Comparison of ENCODE assay signal across 16 cellular contexts in the genomic region with DNA sequence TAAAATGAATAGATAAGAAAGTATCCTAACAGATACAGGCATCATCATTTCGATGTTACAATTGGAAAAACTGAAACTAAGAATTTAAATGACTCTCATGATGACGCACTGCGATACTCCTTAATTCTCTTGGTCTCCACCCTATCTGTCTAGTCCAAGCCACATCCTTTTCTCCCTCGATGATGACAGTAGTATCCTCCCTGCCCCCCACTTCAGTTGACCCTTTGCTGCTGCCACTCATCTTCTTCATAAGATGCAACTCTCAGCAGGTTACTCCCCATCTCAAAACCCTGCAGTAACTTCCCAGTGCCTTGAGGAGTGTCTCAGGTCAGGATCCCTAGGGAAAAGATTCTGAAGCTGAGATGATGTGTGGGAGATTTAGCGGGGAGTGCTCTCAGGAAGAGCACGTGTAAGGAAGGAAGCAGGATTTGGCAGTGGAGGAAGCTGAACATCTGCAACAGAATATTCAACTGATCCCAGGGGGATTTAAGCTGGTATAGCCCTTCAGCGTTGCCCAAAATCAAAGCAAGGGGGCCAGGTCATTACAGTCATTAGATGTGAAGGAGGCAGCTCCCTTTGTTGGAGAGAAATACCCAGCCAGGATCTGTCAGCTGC. TPM values are rescaled to one million over a fixed set of nuclear protein-coding genes. Genes with fewer than 3 reads are reported as not detected.
DNase-seq lines count a peak whose midpoint lies in the region; ATAC-seq and TF ChIP-seq lines count a peak whose summit lies in the region.
"Had no signal": no experiment of that assay in that cellular context is flagged by ENCODE, and none has a peak within 500 bp of the region (broad histone marks: within the 10 kb centered on the region; RNA-seq: fewer than 3 reads in every experiment).

No MANE protein-coding gene starts in this region.

- no peaks in the 10 kb centered on the region for H3K36me3 Mint-ChIP-seq in neural progenitor cell
- H3K36me3 Mint-ChIP-seq: stimulated activated naive B cell treated with anti-CD40 and anti-IgM and Interleukin-4, amounts not matched to agents 10 μg/mL and 1 μg/mL and 100 μg/mL, for 72 hours had no signal

- H3K27ac ChIP-seq in left ventricle myocardium inferior (replicated peaks), result peak overlapping the region; percentile 52
- H3K27ac ChIP-seq in esophagus muscularis mucosa (replicated peaks in 1 of 4), result peak overlapping the region; percentile 90 to 98 (median 96)
- no peak overlapping the region for H3K27ac ChIP-seq in neural progenitor cell
- H3K27ac ChIP-seq: SJSA1, vagina had no signal

- no peaks in the 10 kb centered on the region for H4K20me1 ChIP-seq in neural progenitor cell (ENCODE audit: low read depth)

- H3K27me3 Mint-ChIP-seq in neural progenitor cell (ENCODE audit: insufficient read depth, low read depth), result peaks cover 12% of the 10 kb centered on the region

- no peak overlapping the region for H3K4me2 ChIP-seq in neural progenitor cell

- no peaks in the 10 kb centered on the region for H3K9me3 Mint-ChIP-seq in neural progenitor cell
- H3K9me3 Mint-ChIP-seq: T-helper 2 cell treated with Interferon-gamma antibody and Interleukin-4, amounts not matched to agents 5 μg/mL and 100 μg/mL, for 36 hours had no signal

- no peak overlapping the region for H3K9ac ChIP-seq in neural progenitor cell

- H3K4me1 ChIP-seq in left ventricle myocardium inferior (peaks cover 100% of the 10 kb centered on the region), esophagus muscularis mucosa (peaks cover 68 to 99% (median 94%) of the 10 kb centered on the region in 4 donors), neural progenitor cell (no peaks in the 10 kb centered on the region)
- H3K4me1 ChIP-seq: vagina had no signal

- H3K4me1 Mint-ChIP-seq in neural progenitor cell, result peaks cover 10% of the 10 kb centered on the region
- H3K4me1 Mint-ChIP-seq: activated CD4-positive, alpha-beta T cell treated with anti-CD3 and anti-CD28 coated beads for 36 hours; stimulated activated naive B cell treated with anti-CD40 and anti-IgM and Interleukin-4, amounts not matched to agents 10 μg/mL and 1 μg/mL and 100 μg/mL, for 72 hours had no signal

- DNase-seq in left ventricle myocardium inferior, result no peak
- DNase-seq in left ventricle myocardium superior, result no peak
- DNase-seq in esophagus muscularis mucosa (ENCODE audit: extremely low spot score), result no peak
- DNase-seq in neural progenitor cell (ENCODE audit: low spot score), result no peak
- DNase-seq in G401 (ENCODE audit: low spot score), result no peak
- DNase-seq in GM10248 (ENCODE audit: extremely low spot score), result no peak
- DNase-seq in GDM1 (lab: John Stamatoyannopoulos, UW), result no peak
- DNase-seq: activated CD4-positive, alpha-beta T cell treated with anti-CD3 and anti-CD28 coated beads for 36 hours; cortex of kidney; mucosa of descending colon; posterior cingulate gyrus; stimulated activated naive B cell treated with anti-CD40 and anti-IgM and Interleukin-4, amounts not matched to agents 10 μg/mL and 1 μg/mL and 100 μg/mL, for 72 hours had no signal

- H3K4me3 Mint-ChIP-seq in neural progenitor cell, result no peak overlapping the region
- H3K4me3 Mint-ChIP-seq: activated CD4-positive, alpha-beta T cell treated with anti-CD3 and anti-CD28 coated beads for 36 hours; stimulated activated naive B cell treated with anti-CD40 and anti-IgM and Interleukin-4, amounts not matched to agents 10 μg/mL and 1 μg/mL and 100 μg/mL, for 72 hours; T-helper 2 cell treated with Interferon-gamma antibody and Interleukin-4, amounts not matched to agents 5 μg/mL and 100 μg/mL, for 36 hours had no signal

- in situ Hi-C loops in G401 (cut with HindIII; ENCODE audit: low sequenced_read_pairs), result no loop called here

- intact Hi-C loops in left ventricle myocardium inferior (cut with micrococcal nuclease), result no loop called here
- intact Hi-C loops in left ventricle myocardium superior (cut with micrococcal nuclease), result no loop called here
- intact Hi-C loops in esophagus muscularis mucosa (cut with DNase I), result no loop called here

- no peaks in the 10 kb centered on the region for H3F3A ChIP-seq in neural progenitor cell (ENCODE audit: low read depth)

- TF ChIP-seq CTCF in left ventricle myocardium inferior (IDR thresholded peaks at IDR 0.05; ENCODE audit: borderline replicate concordance) (no peak), esophagus muscularis mucosa (IDR thresholded peaks at IDR 0.05) (no peak), neural progenitor cell (IDR thresholded peaks at IDR 0.05) (no peak), GM10248 (IDR thresholded peaks at IDR 0.05; ENCODE audit: control extremely low read depth, extremely low read depth, low read depth, missing control alignments) (no peak)

- CTCF ChIA-PET in GM10248 (lab: Yijun Ruan, JAX), result interaction anchor here (1.7 to 5.6 kb wide), 2 partner anchors 17 to 19 kb away, joined by 3 to 29 read pairs; no protein-coding TSS in a partner anchor

- H3K36me3 ChIP-seq in left ventricle myocardium inferior (peaks cover 5% of the 10 kb centered on the region), esophagus muscularis mucosa (peaks cover 0 to 4% (median 0%) of the 10 kb centered on the region in 4 donors), neural progenitor cell (no peaks in the 10 kb centered on the region)
- H3K36me3 ChIP-seq: vagina had no signal

- TF ChIP-seq POLR2A in esophagus muscularis mucosa (IDR thresholded peaks at IDR 0.05; ENCODE audit: low read depth), result no peak

- H2AFZ ChIP-seq in neural progenitor cell (replicated peaks), result peak overlapping the region; percentile 85

- WGBS in esophagus muscularis mucosa, result 38% methylated on average over 7 of the region's 7 CpGs

- H3K27ac Mint-ChIP-seq in neural progenitor cell, result no peak overlapping the region
- H3K27ac Mint-ChIP-seq: activated CD4-positive, alpha-beta T cell treated with anti-CD3 and anti-CD28 coated beads for 36 hours; stimulated activated naive B cell treated with anti-CD40 and anti-IgM and Interleukin-4, amounts not matched to agents 10 μg/mL and 1 μg/mL and 100 μg/mL, for 72 hours; T-helper 2 cell treated with Interferon-gamma antibody and Interleukin-4, amounts not matched to agents 5 μg/mL and 100 μg/mL, for 36 hours had no signal

- POLR2A ChIA-PET in GM10248 (lab: Yijun Ruan, JAX), result no interaction called here

- H3K4me3 ChIP-seq in left ventricle myocardium inferior, result no peak overlapping the region
- no peak overlapping the region for H3K4me3 ChIP-seq in esophagus muscularis mucosa
- H3K4me3 ChIP-seq in neural progenitor cell, result no peak overlapping the region
- H3K4me3 ChIP-seq: mucosa of descending colon, SJSA1, vagina had no signal

- TF ChIP-seq EP300 in esophagus muscularis mucosa (IDR thresholded peaks at IDR 0.05), result no peak

- no peaks in the 10 kb centered on the region for H3K9me3 ChIP-seq in left ventricle myocardium inferior (replicated peaks)
- H3K9me3 ChIP-seq in esophagus muscularis mucosa, result no peaks in the 10 kb centered on the region
- H3K9me3 ChIP-seq in neural progenitor cell (ENCODE audit: low read depth), result no peaks in the 10 kb centered on the region
- H3K9me3 ChIP-seq: mucosa of descending colon, SJSA1, vagina had no signal

- ATAC-seq in left ventricle myocardium superior (no peak), GM21723 (IDR thresholded peaks at IDR 0.05; ENCODE audit: unreplicated experiment) (no peak)
- ATAC-seq: activated CD4-positive, alpha-beta T cell treated with anti-CD3 and anti-CD28 coated beads for 36 hours; mucosa of descending colon; stimulated activated naive B cell treated with anti-CD40 and anti-IgM and Interleukin-4, amounts not matched to agents 10 μg/mL and 1 μg/mL and 100 μg/mL, for 72 hours had no signal

- no peaks in the 10 kb centered on the region for H3K27me3 ChIP-seq in left ventricle myocardium inferior (ENCODE audit: low read depth)
- no peaks in the 10 kb centered on the region for H3K27me3 ChIP-seq in esophagus muscularis mucosa
- H3K27me3 ChIP-seq in neural progenitor cell, result no peaks in the 10 kb centered on the region
- H3K27me3 ChIP-seq: SJSA1, vagina had no signal

- no peaks in the 10 kb centered on the region for H3K79me2 ChIP-seq in neural progenitor cell (ENCODE audit: low read depth)

RNA-seq across cellular contexts. Expression of gene JPH2, which starts 16.1 kb away (rescaled TPM):
- total RNA-seq in left ventricle myocardium inferior (151 TPM), left ventricle myocardium superior (182 TPM), esophagus muscularis mucosa (100 to 1,000 TPM; 187 to 441 (median 295) TPM), neural progenitor cell (ENCODE audit: low replicate concordance) (not detected in 2 replicates)
- 0.24 and 1.8 TPM in 2 replicates for total RNA-seq in G401 (2014; rRNA removed; shearing (Covaris generic))

RNA-seq across cellular contexts. Expression of gene OSER1, which starts 39.7 kb away (rescaled TPM):
- total RNA-seq in left ventricle myocardium inferior (34.0 TPM), left ventricle myocardium superior (35.2 TPM), esophagus muscularis mucosa (10 to 100 TPM; 45.2 to 94.4 (median 71.0) TPM), neural progenitor cell (ENCODE audit: low replicate concordance) (44.4 and 51.8 TPM in 2 replicates)
- 39.2 and 39.8 TPM in 2 replicates for total RNA-seq in G401 (2014; rRNA removed; shearing (Covaris generic))

Comparison
In these comparisons a context has a peak if more than half of its experiments do, and no peak if none do; other contexts are left out.
1. RNA of gene JPH2, which starts 16.1 kb away (total RNA-seq): 187 to 441 TPM in esophagus muscularis mucosa, 182 TPM in left ventricle myocardium superior (single experiment) and 151 TPM in left ventricle myocardium inferior (single experiment); 0.24 to 1.8 TPM in G401 and not detected in neural progenitor cell; every median in the first group is over 10 times any median in the second.